ENCODE assay signal across 1 cellular context in genomic region chr17:9239821-9240658, GRCh38.
TF ChIP-seq lines count a peak whose summit lies in the region.

No MANE protein-coding gene starts in this region.

TF ChIP-seq in GM23338, 12 proteins besides CTCF, POLR2A, EP300 and RAD21 (continued from another document):
- TF ChIP-seq REST (IDR thresholded peaks at IDR 0.05; ENCODE audit: unreplicated experiment) = peak; percentile 49
